11 cellular contexts compared by ENCODE assay signal in genomic region chr20:4817230-4817671, GRCh38. TPM values are rescaled to one million over a fixed set of nuclear protein-coding genes. Genes with fewer than 3 reads are reported as not detected.
A peak's percentile ranks its signal among the peaks of the same experiment; 100 is the strongest.
DNase-seq lines count a peak whose midpoint lies in the region; ATAC-seq, FAIRE-seq and TF ChIP-seq lines count a peak whose summit lies in the region.
"Had no signal": no experiment of that assay in that cellular context is flagged by ENCODE, and none has a peak within 500 bp of the region (broad histone marks: within the 10 kb centered on the region; RNA-seq: fewer than 3 reads in every experiment).

No MANE protein-coding gene starts in this region.

- H4K8ac ChIP-seq in H1 (ENCODE audit: extremely low read depth, insufficient read depth, low read length), result no peak overlapping the region

- H4K91ac ChIP-seq in H1 (replicated peaks; ENCODE audit: insufficient read length, low read length), result no peak overlapping the region

- no peak overlapping the region for H4K5ac ChIP-seq in H1 (ENCODE audit: insufficient read length, low read depth, low read length)

- H3K4me1 ChIP-seq in Karpas-422 (ENCODE audit: low read length), result peaks cover 96% of the 10 kb centered on the region
- H3K4me1 ChIP-seq in H1 (replicated peaks in 1 of 4; ENCODE audit: control insufficient read depth in 3 of 4, insufficient read depth in 4 of 4, low read length in 3 of 4), result peaks cover 3 to 11% (median 4%) of the 10 kb centered on the region in 4 experiments; a peak in 6 of 7 replicates
- H3K4me1 ChIP-seq in uterus, result peaks cover 0 to 20% of the 10 kb centered on the region in 2 donors

- H2BK15ac ChIP-seq in H1 (ENCODE audit: low read length), result no peak overlapping the region

- H3K36me3 Mint-ChIP-seq in activated T-cell treated with anti-CD3 and anti-CD28 coated beads, Interleukin-2, amount 50 U/mL, for 72 hours (ENCODE audit: insufficient read depth in 2 of 2), result peaks cover 5 to 14% of the 10 kb centered on the region in 2 donors
- peaks cover 4% of the 10 kb centered on the region for H3K36me3 Mint-ChIP-seq in progenitor cell of endocrine pancreas (ENCODE audit: insufficient read depth)

- no peak overlapping the region for H3K4me3 Mint-ChIP-seq in activated T-cell treated with anti-CD3 and anti-CD28 coated beads, Interleukin-2, amount 50 U/mL, for 72 hours
- H3K4me3 Mint-ChIP-seq in progenitor cell of endocrine pancreas (ENCODE audit: low read depth), result no peak overlapping the region

- H3K36me3 ChIP-seq in Karpas-422 (ENCODE audit: insufficient read depth, low read length), result peaks cover 42% of the 10 kb centered on the region
- no peaks in the 10 kb centered on the region; a peak in 1 of 8 replicates for H3K36me3 ChIP-seq in H1 (ENCODE audit: control insufficient read depth in 2 of 4, insufficient read depth in 4 of 4, low read length in 3 of 4)
- H3K36me3 ChIP-seq in uterus, result no peaks in the 10 kb centered on the region
- H3K36me3 ChIP-seq: gastrocnemius medialis had no signal

- no peaks in the 10 kb centered on the region for H3K9me3 Mint-ChIP-seq in activated T-cell treated with anti-CD3 and anti-CD28 coated beads, Interleukin-2, amount 50 U/mL, for 72 hours
- no peaks in the 10 kb centered on the region for H3K9me3 Mint-ChIP-seq in progenitor cell of endocrine pancreas (ENCODE audit: low read depth)

- TF ChIP-seq CTCF in H1 (IDR thresholded peaks at IDR 0.05; ENCODE audit: control extremely low read depth in 1 of 3, insufficient read depth in 1 of 3, low read depth in 1 of 3, low read length in 3 of 3), result no peak
- TF ChIP-seq CTCF in progenitor cell of endocrine pancreas (IDR thresholded peaks at IDR 0.05; ENCODE audit: unreplicated experiment), result no peak
- TF ChIP-seq CTCF in uterus (IDR thresholded peaks at IDR 0.05), result no peak

- ATAC-seq in activated T-cell treated with anti-CD3 and anti-CD28 coated beads, Interleukin-2, amount 50 U/mL, for 72 hours (replicated peaks in 1 of 2), result no peak
- no peak for ATAC-seq in GM19463 (IDR thresholded peaks at IDR 0.05; ENCODE audit: unreplicated experiment)
- ATAC-seq in Right ventricle myocardium inferior, result no peak
- ATAC-seq: gastrocnemius medialis, Panc1 had no signal

- TF ChIP-seq EP300 in H1 (IDR thresholded peaks at IDR 0.05; ENCODE audit: borderline replicate concordance in 1 of 2, low read depth in 2 of 2, low read length in 2 of 2), result no peak

- no peak for TF ChIP-seq POLR2A in H1 (IDR thresholded peaks at IDR 0.05; ENCODE audit: control extremely low read depth in 1 of 2, low read depth in 2 of 2, low read length in 2 of 2)
- no peak for TF ChIP-seq POLR2A in uterus (IDR thresholded peaks at IDR 0.05)

- no peak for DNase-seq in activated T-cell treated with anti-CD3 and anti-CD28 coated beads, Interleukin-2, amount 50 U/mL, for 72 hours
- DNase-seq in activated T-cell treated with anti-CD3 and anti-CD28 coated beads for 4 hours (no peak), Karpas-422 (peak; percentile 66), H1 (ENCODE audit: low read depth in 1 of 2, low spot score in 2 of 2) (no peak), progenitor cell of endocrine pancreas (ENCODE audit: low spot score, unreplicated experiment) (no peak), Right ventricle myocardium inferior (ENCODE audit: missing footprints) (no peak), uterus (no peak)
- DNase-seq: gastrocnemius medialis had no signal

- peak overlapping the region; percentile 25 for H3K27ac Mint-ChIP-seq in activated T-cell treated with anti-CD3 and anti-CD28 coated beads, Interleukin-2, amount 50 U/mL, for 72 hours
- peak overlapping the region; percentile 43 for H3K27ac Mint-ChIP-seq in progenitor cell of endocrine pancreas

- no peak overlapping the region for H3K4ac ChIP-seq in H1 (replicated peaks; ENCODE audit: insufficient read length, low read depth, low read length)

- peaks cover 51% of the 10 kb centered on the region for H3K4me1 Mint-ChIP-seq in activated T-cell treated with anti-CD3 and anti-CD28 coated beads, Interleukin-2, amount 50 U/mL, for 72 hours (ENCODE audit: low read depth)
- H3K4me1 Mint-ChIP-seq in progenitor cell of endocrine pancreas (ENCODE audit: low read depth), result peaks cover 11% of the 10 kb centered on the region

- WGBS in H1 (ENCODE audit: extremely low coverage in 1 of 2, insufficient coverage in 1 of 2, insufficient read length in 1 of 2, insufficient replicate concordance in 2 of 2, low coverage in 1 of 2, low lambda C conversion rate in 2 of 2, missing lambda C conversion rate in 1 of 2), 2 experiments, result 79% methylated on average over 3 of the region's 3 CpGs; no CpG with 5 or more reads in 1 of the 2 experiments

- no peaks in the 10 kb centered on the region for H3K9me2 ChIP-seq in Karpas-422 (replicated peaks; ENCODE audit: insufficient read depth, low read length)

- H3K27me3 Mint-ChIP-seq in activated T-cell treated with anti-CD3 and anti-CD28 coated beads, Interleukin-2, amount 50 U/mL, for 72 hours (ENCODE audit: low read depth), result no peaks in the 10 kb centered on the region
- H3K27me3 Mint-ChIP-seq in progenitor cell of endocrine pancreas, result peaks cover 14% of the 10 kb centered on the region

- no peak overlapping the region for H3K14ac ChIP-seq in H1 (ENCODE audit: insufficient read length)

- no peak overlapping the region for H3K18ac ChIP-seq in H1 (ENCODE audit: extremely low read depth, low read length)

- peaks cover 46% of the 10 kb centered on the region for H3K79me2 ChIP-seq in Karpas-422 (ENCODE audit: low read length)
- no peaks in the 10 kb centered on the region for H3K79me2 ChIP-seq in H1 (ENCODE audit: control insufficient read depth in 1 of 2, insufficient read depth in 2 of 2, low read length in 2 of 2)

- no peak overlapping the region; the same call in 1 of the 2 replicates for H3K4me3 ChIP-seq in Karpas-422 (ENCODE audit: low read length)
- no peak overlapping the region for H3K4me3 ChIP-seq in H1 (ENCODE audit: extremely low read depth in 1 of 4, insufficient read depth in 2 of 4, low read depth in 3 of 4, low read length in 4 of 4)
- no peak overlapping the region for H3K4me3 ChIP-seq in uterus
- H3K4me3 ChIP-seq: gastrocnemius medialis had no signal

- intact Hi-C loops in Right ventricle myocardium inferior (cut with DNase I) (no loop called here), uterus (cut with DNase I; ENCODE audit: low total_unique reads) (no loop called here)

- H2BK12ac ChIP-seq in H1 (ENCODE audit: low read depth, low read length), result no peak overlapping the region

- no peak overlapping the region for H3K23ac ChIP-seq in H1 (ENCODE audit: insufficient read length)

- H3K9me3 ChIP-seq in Karpas-422 (ENCODE audit: low read length) (no peaks in the 10 kb centered on the region), H1 (ENCODE audit: insufficient read depth in 2 of 2, low read depth in 1 of 2, low read length in 1 of 2) (no peaks in the 10 kb centered on the region), uterus (no peaks in the 10 kb centered on the region)
- H3K9me3 ChIP-seq: gastrocnemius medialis had no signal

- H2AK5ac ChIP-seq in H1 (ENCODE audit: low read depth, low read length), result no peak overlapping the region

- H2BK20ac ChIP-seq in H1 (ENCODE audit: low read length), result no peak overlapping the region

- no peak overlapping the region for H2BK120ac ChIP-seq in H1 (replicated peaks; ENCODE audit: low read depth, low read length)

- H3K27me3 ChIP-seq in Karpas-422 (ENCODE audit: low read length) (no peaks in the 10 kb centered on the region), H1 (replicated peaks in 1 of 4; ENCODE audit: control insufficient read depth in 3 of 4, extremely low read depth in 1 of 4, insufficient read depth in 3 of 4, low read length in 3 of 4) (peaks cover 0 to 11% (median 7%) of the 10 kb centered on the region in 4 experiments; a peak in 4 of 7 replicates), uterus (no peaks in the 10 kb centered on the region)

- CTCF ChIA-PET in H1 (lab: Charles Lee; ENCODE audit: partially characterized antibody), result interaction anchor here (1.1 to 1.8 kb wide), 2 partner anchors 74 to 138 kb away, joined by 3 to 6 read pairs; no protein-coding TSS in a partner anchor

- no peaks in the 10 kb centered on the region for H3K79me1 ChIP-seq in H1 (ENCODE audit: low read depth, low read length)

- H3K56ac ChIP-seq in H1 (replicated peaks; ENCODE audit: insufficient read length, low read depth, low read length), result no peak overlapping the region

- no peak for TF ChIP-seq RAD21 in H1 (IDR thresholded peaks at IDR 0.05 in 1 of 2, conservative IDR thresholded peaks at IDR 0.05 in 1 of 2; ENCODE audit: low read depth in 2 of 2, low read length in 2 of 2)

- peak overlapping the region; percentile 36 for H3K4me2 ChIP-seq in Karpas-422 (ENCODE audit: low read depth, low read length, poor library complexity, severe bottlenecking)
- H3K4me2 ChIP-seq in H1 (ENCODE audit: insufficient read depth in 1 of 2, low read depth in 2 of 2, low read length in 2 of 2), result no peak overlapping the region

- no peak overlapping the region for H2BK5ac ChIP-seq in H1 (ENCODE audit: low read depth, low read length)

- POLR2A ChIA-PET in H1 (lab: Charles Lee; ENCODE audit: partially characterized antibody), result no interaction called here

- peaks cover under 1% of the 10 kb centered on the region; the same call in 1 of the 2 replicates for H3K23me2 ChIP-seq in H1 (ENCODE audit: low read depth, low read length)

- H4K20me1 ChIP-seq in Karpas-422 (ENCODE audit: insufficient read depth, low read depth, low read length) (peaks cover 4% of the 10 kb centered on the region; the same call in 1 of the 2 replicates), H1 (replicated peaks in 1 of 2; ENCODE audit: control insufficient read depth in 1 of 2, insufficient read depth in 2 of 2, low read length in 2 of 2) (peaks cover 0 to 2% of the 10 kb centered on the region in 2 experiments)

- FAIRE-seq in H1 (lab: Jason Lieb, UNC), result no peak
- FAIRE-seq: H54 had no signal

- H3K27ac ChIP-seq in Karpas-422 (ENCODE audit: low read length) (peak overlapping the region; percentile 99), H1 (ENCODE audit: low read depth, low read length) (no peak overlapping the region), uterus (no peak overlapping the region)
- H3K27ac ChIP-seq: gastrocnemius medialis had no signal

- no peak overlapping the region for H2AFZ ChIP-seq in Karpas-422 (ENCODE audit: low read length)
- no peak overlapping the region for H2AFZ ChIP-seq in H1 (ENCODE audit: low read length)

- no peak overlapping the region for H3K9ac ChIP-seq in Karpas-422 (ENCODE audit: low read length)
- H3K9ac ChIP-seq in H1 (replicated peaks in 1 of 4; ENCODE audit: extremely low read depth in 1 of 4, low read depth in 3 of 4, low read length in 3 of 4), result no peak overlapping the region

RNA-seq across cellular contexts. Expression of gene RASSF2, which starts 6.2 kb away (rescaled TPM):
- total RNA-seq in activated T-cell treated with anti-CD3 and anti-CD28 coated beads, Interleukin-2, amount 50 U/mL, for 72 hours, result 10 to 100 TPM; 46.5 to 47.4 TPM
- total RNA-seq in Karpas-422 (2014; rRNA removed; shearing (Covaris generic); ENCODE audit: low replicate concordance), result 171 and 190 TPM in 2 replicates
- total RNA-seq in H1 (2021; fragmentation: NEBNext Ultra II Directional; extraction: Animal tissue kit (Norgen Biotek cat#: 25700)), result 9.0 and 9.5 TPM in 2 replicates
- polyA plus RNA-seq in H1 (2011; rRNA removed), result 4.1 and 4.9 TPM in 2 replicates
- 5.0 TPM for polyA plus RNA-seq in H1 (2011; cell fraction: cytosol; rRNA removed)
- 4.7 TPM for polyA plus RNA-seq in H1 (2011; cell fraction: nucleus; rRNA removed)
- polyA plus RNA-seq in H1 (2012, experiment 1 of 2), result 5.3 to 7.8 TPM (median 6.5 TPM) in 4 replicates
- 2.8 TPM for polyA plus RNA-seq in H1 (2012, experiment 2 of 2)
- 4.9 TPM for polyA plus RNA-seq in H1 (2013, experiment 1 of 2)
- 5.5 TPM for polyA plus RNA-seq in H1 (2013, experiment 2 of 2)
- polyA minus RNA-seq in H1 (2011; rRNA and poly(A)+ RNA removed), result 8.7 and 12.3 TPM in 2 replicates
- 5.4 TPM for polyA minus RNA-seq in H1 (2011; cell fraction: cytosol; rRNA and poly(A)+ RNA removed)
- polyA minus RNA-seq in H1 (2011; cell fraction: nucleus; rRNA and poly(A)+ RNA removed), result 5.3 TPM
- total RNA-seq in progenitor cell of endocrine pancreas (8.0 and 9.3 TPM in 2 replicates), Right ventricle myocardium inferior (4.5 TPM), uterus (100 to 1,000 TPM in 1 of 4 donors, 10 to 100 TPM in 3; 17.1 to 130 (median 26.1) TPM)
